In genomic region chr12:119227292-119227691, GRCh38 we compare ENCODE assay signal across 2 cellular contexts.
TF ChIP-seq lines count a peak whose summit lies in the region.

No MANE protein-coding gene starts in this region.

TF ChIP-seq in K562, 482 proteins besides CTCF, POLR2A, EP300 and RAD21:
- TF ChIP-seq U2AF2 (optimal IDR thresholded peaks at IDR 0.05; ENCODE audit: low read depth, low read length) (no peak), KDM2B (CRISPR knock-in tag; IDR thresholded peaks at IDR 0.05) (no peak), ATF3 (IDR thresholded peaks at IDR 0.05) (0 out of 2 replicates have a peak, but pooled peaks have one; percentile 20), ATF3 (CRISPR knock-in tag; conservative IDR thresholded peaks at IDR 0.05) (no peak)

TF ChIP-seq in HepG2, 621 proteins besides CTCF, POLR2A, EP300 and RAD21:
- TF ChIP-seq CREM (IDR thresholded peaks at IDR 0.05) (no peak), CREM (CRISPR knock-in tag; IDR thresholded peaks at IDR 0.05) (no peak), ZNF280B (CRISPR knock-in tag; IDR thresholded peaks at IDR 0.05; ENCODE audit: borderline replicate concordance) (no peak), HNRNPK (IDR thresholded peaks at IDR 0.05; ENCODE audit: low read depth, low read length, poor library complexity, severe bottlenecking) (no peak), ZC3H4 (CRISPR knock-in tag; IDR thresholded peaks at IDR 0.05; ENCODE audit: borderline replicate concordance) (no peak), PAXIP1 (CRISPR knock-in tag; conservative IDR thresholded peaks at IDR 0.05) (no peak), HNRNPUL1 (IDR thresholded peaks at IDR 0.05; ENCODE audit: low read depth, low read length) (no peak), FOXM1 (CRISPR knock-in tag; IDR thresholded peaks at IDR 0.05) (no peak), ATF3 (CRISPR knock-in tag; IDR thresholded peaks at IDR 0.05) (no peak), YEATS2 (CRISPR knock-in tag; IDR thresholded peaks at IDR 0.05; ENCODE audit: borderline replicate concordance) (no peak), ZBTB34 (CRISPR knock-in tag; IDR thresholded peaks at IDR 0.05) (no peak), GFI1 (CRISPR knock-in tag; IDR thresholded peaks at IDR 0.05; ENCODE audit: borderline replicate concordance) (no peak), KLF6 (CRISPR knock-in tag; IDR thresholded peaks at IDR 0.05) (no peak), HOXA7 (CRISPR knock-in tag; IDR thresholded peaks at IDR 0.05) (no peak)
